In genomic region chr6:81806793-81807565, GRCh38 we compare ENCODE assay signal across 23 cellular contexts. TPM values are rescaled to one million over a fixed set of nuclear protein-coding genes. Genes with fewer than 3 reads are reported as not detected.
DNase-seq lines count a peak whose midpoint lies in the region; ATAC-seq and TF ChIP-seq lines count a peak whose summit lies in the region.
"Had no signal": no experiment of that assay in that cellular context is flagged by ENCODE, and none has a peak within 500 bp of the region (broad histone marks: within the 10 kb centered on the region; RNA-seq: fewer than 3 reads in every experiment).

No MANE protein-coding gene starts in this region.

- DNase-seq in HPDE6-E6E7 (ENCODE audit: extremely low spot score) (peak; percentile 65), NCI-H748 (lab: John Stamatoyannopoulos, UW; ENCODE audit: unreplicated experiment) (peak; percentile 94), foreskin keratinocyte (peak; percentile 77 to 91), spleen (no peak), DMS 273 treated with DMSO at 0.1 percent for 48 hours (lab: John Stamatoyannopoulos, UW) (no peak), head of caudate nucleus (no peak), tibial artery (no peak)
- DNase-seq: activated CD4-positive, alpha-beta T cell treated with anti-CD3 and anti-CD28 coated beads for 1 hour; CD4-positive, CD25-positive, alpha-beta regulatory T cell; dorsolateral prefrontal cortex; glutamatergic neuron; H7; MV-4-11; naive thymus-derived CD4-positive, alpha-beta T cell; NCI-H446; stimulated activated CD4-positive, alpha-beta T cell treated with anti-CD3 and anti-CD28 coated beads, Interleukin-4, amount 100 ng/mL, for 1 hour; T-helper 9 cell; uterus had no signal

- intact Hi-C loops in spleen (cut with DNase I; ENCODE audit: low total_unique reads) (no loop called here), head of caudate nucleus (cut with DNase I) (no loop called here), tibial artery (cut with DNase I; ENCODE audit: low total_unique reads) (no loop called here)

- H3K4me1 ChIP-seq in foreskin keratinocyte = no peaks in the 10 kb centered on the region
- peaks cover 0 to 29% (median 16%) of the 10 kb centered on the region in 6 donors for H3K4me1 ChIP-seq in spleen
- H3K4me1 ChIP-seq in tibial artery = peaks cover 0 to 15% (median 7%) of the 10 kb centered on the region in 4 donors
- H3K4me1 ChIP-seq: uterus had no signal

- H3K27me3 ChIP-seq in foreskin keratinocyte (no peaks in the 10 kb centered on the region), spleen (replicated peaks in 1 of 7) (no peaks in the 10 kb centered on the region), tibial artery (no peaks in the 10 kb centered on the region)
- H3K27me3 ChIP-seq: cardiac muscle cell, uterus had no signal

- H3K36me3 ChIP-seq in spleen (no peaks in the 10 kb centered on the region), tibial artery (no peaks in the 10 kb centered on the region)
- H3K36me3 ChIP-seq: cardiac muscle cell, uterus had no signal

- WGBS in spleen, 5 donors = 89 to 94% (median 91%) methylated on average over 8 of the region's 8 CpGs

- H3K4me3 ChIP-seq in spleen = no peak overlapping the region
- H3K4me3 ChIP-seq in tibial artery = no peak overlapping the region
- H3K4me3 ChIP-seq: cardiac muscle cell, dorsolateral prefrontal cortex, K562, uterus had no signal

- H3K27ac ChIP-seq in 22Rv1 (peak overlapping the region; percentile 26), foreskin keratinocyte (no peak overlapping the region), spleen (no peak overlapping the region), tibial artery (no peak overlapping the region)
- H3K27ac ChIP-seq: cardiac muscle cell, dorsolateral prefrontal cortex, uterus had no signal

- no peak for TF ChIP-seq CTCF in 22Rv1 (IDR thresholded peaks at IDR 0.05)
- no peak for TF ChIP-seq CTCF in foreskin keratinocyte (conservative IDR thresholded peaks at IDR 0.05)
- no peak for TF ChIP-seq CTCF in spleen (IDR thresholded peaks at IDR 0.05 in 8 of 11, conservative IDR thresholded peaks at IDR 0.05 in 3 of 11)
- no peak for TF ChIP-seq CTCF in tibial artery (IDR thresholded peaks at IDR 0.05)

- TF ChIP-seq POLR2A in spleen (IDR thresholded peaks at IDR 0.05) = no peak

- ATAC-seq in foreskin keratinocyte = peak; percentile 98
- ATAC-seq: activated T-helper 17 cell treated with anti-CD3 and anti-CD28 coated beads, Interleukin-2, amount 50 U/mL, for 72 hours; K562; naive thymus-derived CD4-positive, alpha-beta T cell; SK-N-SH treated with all-trans-retinoic acid at 6 μM for 48 hours had no signal

- H3K9me3 ChIP-seq in spleen (no peaks in the 10 kb centered on the region), tibial artery (no peaks in the 10 kb centered on the region)
- H3K9me3 ChIP-seq: uterus had no signal

RNA-seq across cellular contexts. Expression of gene TENT5A, which starts 54.5 kb away (rescaled TPM):
- total RNA-seq in foreskin keratinocyte (3.1 and 3.5 TPM in 2 replicates), spleen (10 to 100 TPM in 6 of 7 donors, 1 to 10 TPM in 1; 10.0 to 25.2 (median 17.4) TPM)
- polyA plus RNA-seq in foreskin keratinocyte (0.74 and 1.0 TPM in 2 replicates), spleen (1 to 10 TPM; 3.0 to 5.8 (median 4.4) TPM)

Comparison
In these comparisons a context has a peak if more than half of its experiments do, and no peak if none do; other contexts are left out.
1. DNase-seq: peak in HPDE6-E6E7 (single experiment), NCI-H748 (single experiment) and foreskin keratinocyte (2 of 2); none in spleen (single experiment), DMS 273 treated with DMSO at 0.1 percent for 48 hours (single experiment), head of caudate nucleus (0 of 42) and tibial artery (0 of 2).